In the genomic region with DNA sequence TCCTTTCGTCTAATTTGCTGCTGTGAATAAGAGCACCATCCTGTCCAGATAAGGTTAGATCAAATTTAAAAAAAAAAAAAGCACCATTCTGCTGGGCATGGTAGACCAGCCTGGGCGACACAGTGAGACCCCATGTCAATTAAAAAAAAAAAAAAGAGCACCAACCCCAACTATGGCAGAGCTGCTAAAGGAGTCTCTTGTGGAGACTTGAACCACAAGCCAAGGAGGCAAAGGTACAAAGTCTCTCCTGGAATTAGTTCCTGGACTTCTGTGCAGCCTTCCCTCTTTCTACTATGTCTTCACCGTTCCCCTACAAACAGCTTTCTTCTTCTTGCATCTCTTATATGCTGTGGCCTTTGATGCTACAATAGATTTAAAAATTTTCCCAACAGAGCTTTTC, we compare ENCODE assay signal across 9 cellular contexts. TPM values are rescaled to one million over a fixed set of nuclear protein-coding genes. Genes with fewer than 3 reads are reported as not detected.
DNase-seq lines count a peak whose midpoint lies in the region; ATAC-seq and TF ChIP-seq lines count a peak whose summit lies in the region.
"Had no signal": no experiment of that assay in that cellular context is flagged by ENCODE, and none has a peak within 500 bp of the region (broad histone marks: within the 10 kb centered on the region; RNA-seq: fewer than 3 reads in every experiment).

No MANE protein-coding gene starts in this region.

- DNase-seq in activated naive CD4-positive, alpha-beta T cell treated with anti-CD3 and anti-CD28 coated beads for 36 hours = no peak
- no peak for DNase-seq in activated naive CD4-positive, alpha-beta T cell (lab: John Stamatoyannopoulos, UW)
- DNase-seq in astrocyte of the cerebellum (ENCODE audit: low read depth) = no peak
- DNase-seq in right lobe of liver = no peak
- DNase-seq in upper lobe of left lung = no peak
- no peak for DNase-seq in KG1 (lab: John Stamatoyannopoulos, UW)
- DNase-seq in AG08396 (ENCODE audit: low spot score) = no peak
- DNase-seq: activated CD4-positive, CD25-positive, alpha-beta regulatory T cell had no signal

- no peak overlapping the region for H3K27ac ChIP-seq in right lobe of liver
- peak overlapping the region; percentile 92 to 99 (median 98) for H3K27ac ChIP-seq in upper lobe of left lung

- peaks cover 33% of the 10 kb centered on the region for H3K4me1 Mint-ChIP-seq in activated naive CD4-positive, alpha-beta T cell treated with anti-CD3 and anti-CD28 coated beads for 36 hours (ENCODE audit: low read depth)

- peaks cover 0 to 5% (median 0%) of the 10 kb centered on the region in 4 donors for H3K36me3 ChIP-seq in right lobe of liver
- peaks cover 0 to 13% (median 0%) of the 10 kb centered on the region in 4 donors for H3K36me3 ChIP-seq in upper lobe of left lung

- H3K36me3 Mint-ChIP-seq in activated naive CD4-positive, alpha-beta T cell treated with anti-CD3 and anti-CD28 coated beads for 36 hours (ENCODE audit: low read depth) = peaks cover 3% of the 10 kb centered on the region

- H3K27ac Mint-ChIP-seq in activated naive CD4-positive, alpha-beta T cell treated with anti-CD3 and anti-CD28 coated beads for 36 hours = no peak overlapping the region

- H3K4me3 ChIP-seq in astrocyte of the cerebellum (ENCODE audit: low read depth, low read length) (peak overlapping the region; percentile 86), right lobe of liver (peak overlapping the region; percentile 90 to 96 (median 94)), upper lobe of left lung (peak overlapping the region in 3 of 4 donors; percentile 67 to 88 (median 73))

- in situ Hi-C loops in astrocyte of the cerebellum (cut with HindIII; ENCODE audit: low sequenced_read_pairs) = no loop called here

- H3K27me3 Mint-ChIP-seq in activated naive CD4-positive, alpha-beta T cell treated with anti-CD3 and anti-CD28 coated beads for 36 hours (ENCODE audit: low read depth) = no peaks in the 10 kb centered on the region

- ATAC-seq in right lobe of liver (no peak), upper lobe of left lung (ENCODE audit: low FRiP score in 2 of 2) (no peak), GM18517 (IDR thresholded peaks at IDR 0.05; ENCODE audit: unreplicated experiment) (no peak)

- TF ChIP-seq POLR2A in right lobe of liver (IDR thresholded peaks at IDR 0.05) (no peak), upper lobe of left lung (IDR thresholded peaks at IDR 0.05) (no peak)

- H3K9me3 ChIP-seq in right lobe of liver (no peaks in the 10 kb centered on the region), upper lobe of left lung (no peaks in the 10 kb centered on the region)

- intact Hi-C loops in activated naive CD4-positive, alpha-beta T cell treated with anti-CD3 and anti-CD28 coated beads for 36 hours (cut with micrococcal nuclease) = loop anchor here (5.0 kb wide), 2 partner anchors 269 to 1191 kb away; no protein-coding TSS in a partner anchor
- intact Hi-C loops in right lobe of liver (cut with DNase I) = no loop called here

- no peaks in the 10 kb centered on the region for H3K9me3 Mint-ChIP-seq in activated naive CD4-positive, alpha-beta T cell treated with anti-CD3 and anti-CD28 coated beads for 36 hours

- CTCF ChIA-PET in activated naive CD4-positive, alpha-beta T cell treated with anti-CD3 and anti-CD28 coated beads for 36 hours (lab: Charles Lee) = no interaction called here

- peaks cover 0 to 10% (median 2%) of the 10 kb centered on the region in 4 donors for H3K4me1 ChIP-seq in right lobe of liver
- H3K4me1 ChIP-seq in upper lobe of left lung = peaks cover 26 to 41% (median 31%) of the 10 kb centered on the region in 4 donors

- no peak for TF ChIP-seq EP300 in upper lobe of left lung (IDR thresholded peaks at IDR 0.05)

- TF ChIP-seq CTCF in astrocyte of the cerebellum (IDR thresholded peaks at IDR 0.05; ENCODE audit: low read depth, low read length, missing control alignments) = no peak
- TF ChIP-seq CTCF in right lobe of liver (IDR thresholded peaks at IDR 0.05) = no peak
- TF ChIP-seq CTCF in upper lobe of left lung (IDR thresholded peaks at IDR 0.05) = no peak

- H3K27me3 ChIP-seq in right lobe of liver (no peaks in the 10 kb centered on the region), upper lobe of left lung (no peaks in the 10 kb centered on the region)

- WGBS in right lobe of liver (ENCODE audit: insufficient coverage, low coverage, low lambda C conversion rate, missing lambda C conversion rate) = 66% methylated on average over 3 of the region's 3 CpGs
- WGBS in upper lobe of left lung, 2 donors = 47 to 57% methylated on average over 3 of the region's 3 CpGs

- peak overlapping the region; percentile 99 for H3K4me3 Mint-ChIP-seq in activated naive CD4-positive, alpha-beta T cell treated with anti-CD3 and anti-CD28 coated beads for 36 hours

RNA-seq across cellular contexts. Expression of gene PIK3C2A, which starts 1.3 kb away (rescaled TPM):
- total RNA-seq in activated naive CD4-positive, alpha-beta T cell treated with anti-CD3 and anti-CD28 coated beads for 36 hours = 10 to 100 TPM; 16.4 to 17.3 TPM
- total RNA-seq in right lobe of liver = 10 to 100 TPM; 20.3 to 36.4 (median 28.1) TPM
- total RNA-seq in upper lobe of left lung = 10 to 100 TPM; 41.0 to 90.2 (median 72.9) TPM

Comparison
In these comparisons a context has a peak if more than half of its experiments do, and no peak if none do; other contexts are left out.
1. H3K27ac ChIP-seq: peak in upper lobe of left lung (4 of 4); none in right lobe of liver (0 of 3).
2. Peak in every context shown above with its lines, with median percentiles within 50 percentile points of each other: H3K4me3 ChIP-seq.